In the genomic region with DNA sequence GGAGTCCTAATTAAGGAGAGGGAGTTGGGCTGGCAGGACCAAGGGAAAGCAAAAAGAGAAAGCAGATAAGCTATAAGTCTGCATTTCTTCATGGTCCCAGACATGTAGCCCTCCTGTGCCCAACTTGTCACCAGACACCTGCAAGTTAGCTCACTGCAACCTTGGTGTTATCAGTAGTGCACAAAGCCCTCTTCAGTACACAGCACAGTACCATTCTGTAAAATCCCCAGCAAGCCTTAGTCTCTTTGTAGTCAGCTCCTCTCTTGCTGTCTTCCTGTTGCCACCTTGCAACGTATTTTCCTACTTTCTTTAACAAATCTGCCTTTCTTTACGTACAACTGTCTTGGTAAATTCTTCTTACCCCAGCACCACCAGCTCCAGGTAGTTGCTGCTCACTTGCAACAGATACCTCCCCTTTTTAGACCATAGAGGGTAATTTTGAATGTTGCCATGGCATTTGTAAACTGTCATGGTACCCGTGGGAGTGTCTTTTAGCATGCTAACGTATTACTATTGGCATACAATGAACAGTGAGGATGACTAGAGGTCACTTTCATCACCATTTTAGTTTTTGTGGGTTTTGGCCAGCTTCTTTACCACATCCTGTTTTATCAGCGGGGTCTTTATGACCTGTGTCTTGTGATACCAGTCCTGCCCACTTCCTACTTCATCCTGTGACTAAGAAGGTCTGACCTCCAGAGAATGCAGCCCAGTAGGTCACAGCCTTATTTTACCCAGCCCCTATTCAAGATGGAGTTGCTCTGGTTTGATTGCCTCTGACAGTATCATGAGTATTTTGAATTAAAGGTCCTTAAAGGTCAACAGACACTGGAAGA, we compare ENCODE assay signal across 8 cellular contexts. TPM values are rescaled to one million over a fixed set of nuclear protein-coding genes. Genes with fewer than 3 reads are reported as not detected.
DNase-seq lines count a peak whose midpoint lies in the region; ATAC-seq, FAIRE-seq and TF ChIP-seq lines count a peak whose summit lies in the region.

No MANE protein-coding gene starts in this region.

- no peaks in the 10 kb centered on the region for H3K4me1 ChIP-seq in right lobe of liver
- no peaks in the 10 kb centered on the region for H3K4me1 ChIP-seq in HAP-1
- no peaks in the 10 kb centered on the region for H3K4me1 ChIP-seq in vagina

- no peaks in the 10 kb centered on the region for H3K27me3 ChIP-seq in right lobe of liver
- H3K27me3 ChIP-seq in HAP-1 (ENCODE audit: low read depth), result no peaks in the 10 kb centered on the region
- H3K27me3 ChIP-seq in vagina, result no peaks in the 10 kb centered on the region

- H3K4me3 Mint-ChIP-seq in nephron progenitor cell, result no peak overlapping the region

- peaks cover 15% of the 10 kb centered on the region for H3K36me3 Mint-ChIP-seq in nephron progenitor cell (ENCODE audit: low read depth)

- WGBS in right lobe of liver (ENCODE audit: insufficient coverage, low coverage, low lambda C conversion rate, missing lambda C conversion rate), result 33% methylated on average over 5 of the region's 5 CpGs

- ATAC-seq in GM19023 (IDR thresholded peaks at IDR 0.05; ENCODE audit: unreplicated experiment) (peak; percentile 75), HG02943 (IDR thresholded peaks at IDR 0.05; ENCODE audit: low read depth, unreplicated experiment) (peak; percentile 78), right lobe of liver (no peak)

- no peaks in the 10 kb centered on the region for H3K36me3 ChIP-seq in right lobe of liver
- H3K36me3 ChIP-seq in HAP-1 (replicated peaks), result no peaks in the 10 kb centered on the region
- no peaks in the 10 kb centered on the region for H3K36me3 ChIP-seq in vagina

- FAIRE-seq in RCC 7860 (lab: Jason Lieb, UNC), result peak; percentile 86

- H3K27ac ChIP-seq in right lobe of liver (no peak overlapping the region), vagina (no peak overlapping the region)

- peaks cover 17% of the 10 kb centered on the region for H3K4me1 Mint-ChIP-seq in nephron progenitor cell

- TF ChIP-seq POLR2A in right lobe of liver (IDR thresholded peaks at IDR 0.05) (no peak), vagina (IDR thresholded peaks at IDR 0.05) (no peak)

- H3K4me3 ChIP-seq in right lobe of liver (no peak overlapping the region), HAP-1 (no peak overlapping the region), vagina (no peak overlapping the region)

- peaks cover 5% of the 10 kb centered on the region for H3K27me3 Mint-ChIP-seq in nephron progenitor cell (ENCODE audit: low read depth, poor library complexity)

- intact Hi-C loops in right lobe of liver (cut with DNase I) (no loop called here), vagina (cut with DNase I) (no loop called here)

- peak; percentile 84 for DNase-seq in RCC 7860 (ENCODE audit: low spot score)
- no peak for DNase-seq in nephron progenitor cell
- DNase-seq in right lobe of liver, result no peak
- DNase-seq in activated T-cell treated with anti-CD3 and anti-CD28 coated beads, Interleukin-2, amount 50 U/mL, for 1 hour, result no peak
- DNase-seq in HAP-1 (ENCODE audit: low spot score in 2 of 2), result no peak
- no peak for DNase-seq in vagina (ENCODE audit: extremely low spot score in 2 of 2)

- H3K9me3 ChIP-seq in right lobe of liver (no peaks in the 10 kb centered on the region), HAP-1 (no peaks in the 10 kb centered on the region; the same call in 1 of the 2 replicates), vagina (no peaks in the 10 kb centered on the region)

- peak overlapping the region; percentile 64 for H3K27ac Mint-ChIP-seq in nephron progenitor cell

- in situ Hi-C loops in HAP-1 (cut with MboI; ENCODE audit: low sequenced_read_pairs), result no loop called here

- H3K9me3 Mint-ChIP-seq in nephron progenitor cell, result peaks cover 20% of the 10 kb centered on the region

- TF ChIP-seq CTCF in nephron progenitor cell (IDR thresholded peaks at IDR 0.05) (no peak), right lobe of liver (IDR thresholded peaks at IDR 0.05) (no peak), vagina (IDR thresholded peaks at IDR 0.05) (no peak)

RNA-seq across cellular contexts. Expression of a gene that starts 28.3 kb away (rescaled TPM):
- total RNA-seq in right lobe of liver, result 10 to 100 TPM in 3 of 6 experiments, 1 to 10 TPM in 3; 4.0 to 12.3 (median 9.6) TPM
- total RNA-seq in vagina, result 18.9 TPM

Comparison
In these comparisons a context has a peak if more than half of its experiments do, and no peak if none do; other contexts are left out.
1. ATAC-seq: peak in GM19023 (single experiment) and HG02943 (single experiment); none in right lobe of liver (0 of 4).